Comparison of ENCODE assay signal across 9 cellular contexts in the genomic region with DNA sequence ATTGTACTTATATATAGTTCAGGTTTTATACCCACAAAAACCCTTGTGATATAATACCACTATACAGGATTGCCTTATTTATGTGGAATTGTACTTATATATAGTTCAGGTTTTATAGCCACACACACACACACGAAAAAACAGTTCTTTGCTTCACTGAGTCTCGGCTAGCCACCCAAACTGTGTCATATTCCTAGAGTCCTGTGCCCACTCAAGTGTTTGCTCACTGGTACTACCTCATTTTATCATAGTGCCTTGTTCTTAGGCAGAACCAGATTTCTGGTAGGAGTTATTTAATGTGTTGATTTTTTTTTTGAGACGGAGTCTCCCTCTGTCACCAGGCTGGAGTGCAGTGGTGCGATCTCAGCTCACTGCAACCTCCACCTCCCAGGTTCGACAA. TPM values are rescaled to one million over a fixed set of nuclear protein-coding genes. Genes with fewer than 3 reads are reported as not detected.
DNase-seq lines count a peak whose midpoint lies in the region; ATAC-seq, FAIRE-seq and TF ChIP-seq lines count a peak whose summit lies in the region.
"Had no signal": no experiment of that assay in that cellular context is flagged by ENCODE, and none has a peak within 500 bp of the region (broad histone marks: within the 10 kb centered on the region; RNA-seq: fewer than 3 reads in every experiment).

No MANE protein-coding gene starts in this region.

- H3K9ac ChIP-seq in keratinocyte (ENCODE audit: control insufficient read depth, extremely low read depth, insufficient read depth, low read length), result no peak overlapping the region

- H3K9me1 ChIP-seq in keratinocyte (ENCODE audit: control insufficient read depth, extremely low read depth, insufficient read depth, low read length), result no peaks in the 10 kb centered on the region

- H3K4me3 ChIP-seq in left ventricle myocardium inferior, result peak overlapping the region; percentile 20
- H3K4me3 ChIP-seq in Peyer's patch, result no peak overlapping the region
- H3K4me3 ChIP-seq in keratinocyte (ENCODE audit: control insufficient read depth in 2 of 3, extremely low read depth in 1 of 3, insufficient read depth in 2 of 3, low read depth in 1 of 3, low read length in 3 of 3), result no peak overlapping the region
- peak overlapping the region; percentile 11 for H3K4me3 ChIP-seq in upper lobe of right lung
- peak overlapping the region in 1 of 12 donors; percentile 40 for H3K4me3 ChIP-seq in heart left ventricle

- H2AFZ ChIP-seq in keratinocyte (ENCODE audit: control insufficient read depth, low read length), result no peak overlapping the region

- ATAC-seq in Right ventricle myocardium inferior, result no peak
- peak; percentile 49 for ATAC-seq in upper lobe of right lung
- ATAC-seq in heart left ventricle, result no peak

- peak overlapping the region; percentile 58 for H3K4me2 ChIP-seq in keratinocyte (ENCODE audit: control insufficient read depth, extremely low read depth, insufficient read depth, low read depth, low read length)

- H3K36me3 ChIP-seq in left ventricle myocardium inferior, result no peaks in the 10 kb centered on the region
- no peaks in the 10 kb centered on the region for H3K36me3 ChIP-seq in Peyer's patch
- H3K36me3 ChIP-seq in keratinocyte (ENCODE audit: control insufficient read depth in 2 of 2, extremely low read depth in 1 of 2, insufficient read depth in 2 of 2, low read length in 2 of 2), result no peaks in the 10 kb centered on the region
- no peaks in the 10 kb centered on the region for H3K36me3 ChIP-seq in upper lobe of right lung
- H3K36me3 ChIP-seq in heart left ventricle, result no peaks in the 10 kb centered on the region

- H4K20me1 ChIP-seq in keratinocyte (ENCODE audit: control insufficient read depth, extremely low read depth, insufficient read depth, low read length), result no peaks in the 10 kb centered on the region

- H3K79me2 ChIP-seq in keratinocyte (ENCODE audit: control insufficient read depth, insufficient read depth, low read length), result peaks cover 84% of the 10 kb centered on the region

- H3K27ac ChIP-seq in left ventricle myocardium inferior (replicated peaks), result no peak overlapping the region
- peak overlapping the region; percentile 26 to 70 (median 48) for H3K27ac ChIP-seq in Peyer's patch
- H3K27ac ChIP-seq in keratinocyte (ENCODE audit: control insufficient read depth, insufficient read depth, low read length), result peak overlapping the region; percentile 39
- H3K27ac ChIP-seq in upper lobe of right lung, result peak overlapping the region; percentile 52
- H3K27ac ChIP-seq in heart left ventricle, result peak overlapping the region in 1 of 12 donors; percentile 84

- no peak for FAIRE-seq in keratinocyte (lab: Jason Lieb, UNC)
- no peak for FAIRE-seq in frontal cortex (lab: Jason Lieb, UNC)

- TF ChIP-seq CTCF in left ventricle myocardium inferior (IDR thresholded peaks at IDR 0.05; ENCODE audit: borderline replicate concordance), result no peak
- no peak for TF ChIP-seq CTCF in Peyer's patch (IDR thresholded peaks at IDR 0.05)
- TF ChIP-seq CTCF in keratinocyte (optimal IDR thresholded peaks at IDR 0.05 in 1 of 3, IDR thresholded peaks at IDR 0.05 in 1 of 3, conservative IDR thresholded peaks at IDR 0.05 in 1 of 3; ENCODE audit: extremely low read depth in 1 of 3, insufficient read depth in 2 of 3, low read length in 3 of 3), result no peak
- TF ChIP-seq CTCF in upper lobe of right lung (IDR thresholded peaks at IDR 0.05), result no peak
- no peak for TF ChIP-seq CTCF in heart left ventricle (IDR thresholded peaks at IDR 0.05)

- 93 to 98% (median 96%) methylated on average over 5 of the region's 5 CpGs for WGBS in heart left ventricle, 4 donors

- peaks cover 36% of the 10 kb centered on the region for H3K4me1 ChIP-seq in left ventricle myocardium inferior
- peaks cover 0 to 9% (median 0%) of the 10 kb centered on the region in 4 donors for H3K4me1 ChIP-seq in Peyer's patch
- no peaks in the 10 kb centered on the region for H3K4me1 ChIP-seq in keratinocyte (ENCODE audit: control insufficient read depth, extremely low read depth, insufficient read depth, low read length)
- no peaks in the 10 kb centered on the region for H3K4me1 ChIP-seq in upper lobe of right lung
- H3K4me1 ChIP-seq in heart left ventricle, result peaks cover 0 to 57% (median 10%) of the 10 kb centered on the region in 12 donors

- intact Hi-C loops in left ventricle myocardium inferior (cut with micrococcal nuclease) (no loop called here), Right ventricle myocardium inferior (cut with DNase I) (no loop called here), upper lobe of right lung (cut with DNase I) (no loop called here), heart left ventricle (cut with DNase I) (no loop called here)

- H3K9me3 ChIP-seq in left ventricle myocardium inferior (replicated peaks), result no peaks in the 10 kb centered on the region
- no peaks in the 10 kb centered on the region for H3K9me3 ChIP-seq in Peyer's patch
- H3K9me3 ChIP-seq in keratinocyte (ENCODE audit: control insufficient read depth, low read depth, low read length), result no peaks in the 10 kb centered on the region
- no peaks in the 10 kb centered on the region for H3K9me3 ChIP-seq in upper lobe of right lung
- H3K9me3 ChIP-seq in heart left ventricle, result no peaks in the 10 kb centered on the region

- TF ChIP-seq POLR2A in Peyer's patch (IDR thresholded peaks at IDR 0.05) (no peak), heart left ventricle (IDR thresholded peaks at IDR 0.05) (no peak)

- DNase-seq in left ventricle myocardium inferior, result no peak
- DNase-seq in Right ventricle myocardium inferior (ENCODE audit: missing footprints), result no peak
- DNase-seq in Peyer's patch, result no peak
- no peak for DNase-seq in keratinocyte (ENCODE audit: low read depth, low spot score)
- DNase-seq in upper lobe of right lung, result no peak
- no peak for DNase-seq in hypothalamus (lab: John Stamatoyannopoulos, UW)
- DNase-seq in frontal cortex (ENCODE audit: low spot score in 2 of 2), result no peak
- DNase-seq in heart left ventricle, result no peak
- DNase-seq: NCI-H2081 treated with DMSO at 0.1 percent for 48 hours had no signal

- H3K27me3 ChIP-seq in left ventricle myocardium inferior (ENCODE audit: low read depth) (no peaks in the 10 kb centered on the region), Peyer's patch (no peaks in the 10 kb centered on the region), keratinocyte (ENCODE audit: control insufficient read depth, extremely low read depth, insufficient read depth, low read length) (no peaks in the 10 kb centered on the region), upper lobe of right lung (no peaks in the 10 kb centered on the region), heart left ventricle (no peaks in the 10 kb centered on the region)

- dilution Hi-C loops in keratinocyte (cut with MboI; ENCODE audit: extremely low pct_ligation_motif_present, low sequenced_read_pairs), result no loop called here

RNA-seq across cellular contexts. Expression of a gene that starts 12.5 kb away (rescaled TPM):
- total RNA-seq in left ventricle myocardium inferior, result 4.3 TPM
- 6.4 TPM for total RNA-seq in Right ventricle myocardium inferior
- 10 to 100 TPM; 22.3 to 43.7 (median 33.6) TPM for total RNA-seq in Peyer's patch
- polyA plus RNA-seq in keratinocyte, result 5.1 to 10.3 TPM (median 6.3 TPM) in 3 replicates
- 14.7 TPM for polyA plus RNA-seq in keratinocyte (2011; ENCODE audit: low read depth)
- polyA plus RNA-seq in keratinocyte (2011; cell fraction: cytosol; rRNA removed), result 3.3 and 6.7 TPM in 2 replicates
- polyA plus RNA-seq in keratinocyte (2011; cell fraction: nucleus; rRNA removed), result 11.3 and 16.1 TPM in 2 replicates
- polyA plus RNA-seq in keratinocyte (2012; ENCODE audit: low replicate concordance), result 5.1 and 7.1 TPM in 2 replicates
- polyA minus RNA-seq in keratinocyte, result 1.0 to 17.8 TPM (median 9.4 TPM) in 3 replicates
- polyA minus RNA-seq in keratinocyte (2011; cell fraction: cytosol; rRNA and poly(A)+ RNA removed), result 7.5 TPM
- polyA minus RNA-seq in keratinocyte (2011; cell fraction: nucleus; rRNA and poly(A)+ RNA removed), result 7.9 and 25.2 TPM in 2 replicates
- total RNA-seq in upper lobe of right lung, result 30.3 TPM
- 35.9 TPM for total RNA-seq in frontal cortex
- 10 to 100 TPM in 1 of 9 donors, 1 to 10 TPM in 8; 2.2 to 12.3 (median 4.2) TPM for total RNA-seq in heart left ventricle
- 1 to 10 TPM; 2.0 to 2.2 TPM for polyA plus RNA-seq in heart left ventricle

Comparison
In these comparisons a context has a peak if more than half of its experiments do, and no peak if none do; other contexts are left out.
1. H3K4me3 ChIP-seq: peak in left ventricle myocardium inferior (single experiment) and upper lobe of right lung (single experiment); none in Peyer's patch (0 of 4) and keratinocyte (0 of 3).